ENCODE assay signal across 8 cellular contexts in the genomic region with DNA sequence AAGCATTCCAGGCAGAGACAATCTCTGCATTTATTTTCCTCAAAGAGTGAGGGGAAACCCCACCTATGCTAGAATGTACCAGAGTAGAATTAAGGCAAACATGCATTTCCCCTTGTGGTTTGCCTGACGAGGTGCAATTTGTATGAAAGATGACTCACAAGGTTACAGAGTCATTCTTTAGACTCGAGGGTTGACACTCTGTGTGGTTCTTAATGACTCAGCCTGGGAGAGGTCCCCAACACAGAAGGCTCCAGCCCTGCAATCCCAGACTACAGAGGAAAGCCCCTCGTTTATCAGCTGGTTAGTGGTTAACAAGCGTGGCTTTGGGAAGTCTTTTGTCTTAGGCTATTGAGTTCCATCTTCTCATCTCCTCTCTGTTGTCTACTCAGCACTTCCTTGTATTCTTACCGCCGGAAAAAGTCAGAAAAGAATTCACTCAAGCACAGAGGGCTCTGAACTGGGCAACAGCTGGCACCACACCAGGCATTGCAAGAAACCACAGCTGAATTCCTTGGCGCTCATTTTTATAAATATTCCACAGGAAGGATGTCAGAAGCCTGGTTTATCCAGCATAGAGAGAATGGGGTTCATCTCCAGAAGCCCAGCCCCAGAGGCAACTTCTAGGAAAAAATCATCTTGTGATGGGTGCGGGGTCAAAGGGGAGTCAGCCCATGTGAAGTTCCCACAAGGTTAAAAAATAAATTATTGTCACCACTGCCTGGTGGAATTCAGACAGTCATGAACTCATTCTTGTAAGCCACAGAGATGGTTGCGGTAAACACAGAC. TPM values are rescaled to one million over a fixed set of nuclear protein-coding genes. Genes with fewer than 3 reads are reported as not detected.
A peak's percentile ranks its signal among the peaks of the same experiment; 100 is the strongest.
DNase-seq lines count a peak whose midpoint lies in the region; ATAC-seq and TF ChIP-seq lines count a peak whose summit lies in the region.

No MANE protein-coding gene starts in this region.

- peak; percentile 97 for ATAC-seq in GM19023 (IDR thresholded peaks at IDR 0.05; ENCODE audit: unreplicated experiment)
- ATAC-seq in HG03159 (IDR thresholded peaks at IDR 0.05; ENCODE audit: unreplicated experiment) = peak; percentile 97

- H3K36me3 ChIP-seq in SJSA1 = peaks cover 13% of the 10 kb centered on the region
- H3K36me3 ChIP-seq in adrenal gland (replicated peaks in 1 of 2) = peaks cover 0 to 3% of the 10 kb centered on the region in 2 donors

- peak; percentile 57 for TF ChIP-seq CTCF in AG04450 (IDR thresholded peaks at IDR 0.05; ENCODE audit: low read depth, low read length)
- TF ChIP-seq CTCF in adrenal gland (IDR thresholded peaks at IDR 0.05) = peak; percentile 32 to 71 (median 60)

- TF ChIP-seq POLR2A in adrenal gland (IDR thresholded peaks at IDR 0.05) = peak in 1 of 2 donors; percentile 52

- DNase-seq in AG04450 (ENCODE audit: low read depth, low spot score) = peak; percentile 97
- DNase-seq in SJSA1 (ENCODE audit: low read depth in 1 of 2, low spot score in 2 of 2) = peak; percentile 97 to 99
- DNase-seq in adrenal gland = peak; percentile 44 to 76 (median 72)
- peak; percentile 97 for DNase-seq in islet precursor cell
- DNase-seq in stimulated activated CD4-positive, alpha-beta T cell treated with anti-CD3 and anti-CD28 coated beads, Interleukin-2, amount 100 ng/mL, for 4 hours (ENCODE audit: low read depth) = peak; percentile 60
- DNase-seq in globus pallidus (ENCODE audit: low spot score) = no peak

- H3K27me3 ChIP-seq in AG04450 (ENCODE audit: control insufficient read depth, insufficient read depth, low read length) = no peaks in the 10 kb centered on the region
- H3K27me3 ChIP-seq in SJSA1 (replicated peaks) = no peaks in the 10 kb centered on the region
- no peaks in the 10 kb centered on the region for H3K27me3 ChIP-seq in adrenal gland

- H3K4me1 ChIP-seq in SJSA1 (replicated peaks) (peaks cover 38% of the 10 kb centered on the region), adrenal gland (replicated peaks in 1 of 2) (peaks cover 14 to 39% of the 10 kb centered on the region in 2 donors)

- 26 to 30% (median 28%) methylated on average over 9 of the region's 9 CpGs for WGBS in adrenal gland, 4 donors

- intact Hi-C loops in adrenal gland (cut with DNase I) = no loop called here

- CTCF ChIA-PET in AG04450 (lab: Charles Lee) = no interaction called here

- H3K4me3 ChIP-seq in AG04450 (ENCODE audit: low read depth, low read length) (peak overlapping the region; percentile 13), SJSA1 (no peak overlapping the region), adrenal gland (no peak overlapping the region)

- H3K9me3 ChIP-seq in AG04450 (ENCODE audit: control insufficient read depth, insufficient read depth, low read length) (peaks cover 5% of the 10 kb centered on the region; the same call in 1 of the 2 replicates), SJSA1 (replicated peaks) (no peaks in the 10 kb centered on the region), adrenal gland (replicated peaks in 1 of 3) (no peaks in the 10 kb centered on the region)

- H3K27ac ChIP-seq in AG04450 (ENCODE audit: low read depth, low read length) (peak overlapping the region; percentile 94), SJSA1 (peak overlapping the region; percentile 95), adrenal gland (peak overlapping the region in 4 of 5 donors; percentile 23 to 81 (median 68))

- POLR2A ChIA-PET in AG04450 (lab: Yijun Ruan, JAX) = interaction anchor here (0.6 to 1.0 kb wide), 3 partner anchors 30 to 40 kb away, joined by 3 read pairs; no protein-coding TSS in a partner anchor

RNA-seq across cellular contexts. Expression of a gene that starts 24.4 kb away (rescaled TPM):
- 47.9 and 48.4 TPM in 2 replicates for polyA plus RNA-seq in AG04450 (2011; rRNA removed)
- 88.8 and 107 TPM in 2 replicates for polyA minus RNA-seq in AG04450 (2011; rRNA and poly(A)+ RNA removed)
- total RNA-seq in SJSA1 (2014; rRNA removed; shearing (Covaris generic)) = 10.2 and 429 TPM in 2 replicates
- 10 to 100 TPM; 21.2 to 73.1 (median 41.5) TPM for total RNA-seq in adrenal gland
- 10 to 100 TPM in 2 of 3 donors, 1 to 10 TPM in 1; 6.7 to 17.3 (median 12.5) TPM for polyA plus RNA-seq in adrenal gland
